ENCODE assay signal across 15 cellular contexts in the genomic region with DNA sequence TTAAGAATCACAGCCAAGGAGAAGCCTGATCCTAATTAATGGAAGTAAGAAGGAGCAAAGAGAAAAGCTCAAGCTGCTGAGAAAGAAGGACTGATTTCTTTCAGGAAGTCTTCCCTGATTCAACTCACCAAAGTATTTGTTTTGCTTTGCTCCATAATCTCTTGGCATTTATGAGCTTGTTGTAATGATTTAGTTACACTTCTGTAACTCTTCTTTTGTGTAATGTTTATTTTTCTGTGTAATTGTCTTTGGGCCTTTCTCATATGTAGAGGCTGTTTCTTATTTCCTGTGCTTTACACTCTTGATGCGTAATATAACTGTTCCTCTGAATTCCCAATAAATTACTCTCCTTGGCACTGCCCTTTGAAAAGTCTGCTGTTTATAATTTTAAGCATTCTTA.
DNase-seq lines count a peak whose midpoint lies in the region; ATAC-seq and TF ChIP-seq lines count a peak whose summit lies in the region.
"Had no signal": no experiment of that assay in that cellular context is flagged by ENCODE, and none has a peak within 500 bp of the region (broad histone marks: within the 10 kb centered on the region; RNA-seq: fewer than 3 reads in every experiment).

No MANE protein-coding gene starts in this region.

- WGBS in GM23248 (ENCODE audit: low coverage in 1 of 2, low lambda C conversion rate in 2 of 2, missing lambda C conversion rate in 2 of 2), 2 experiments = 7 to 12% methylated on average over 1 of the region's 1 CpG

- no peak overlapping the region for H3K4me2 ChIP-seq in GM23248 (ENCODE audit: unreplicated experiment)
- H3K4me2 ChIP-seq: BLaER1 treated with 17β-estradiol and CSF1 and Interleukin-3, amounts not matched to agents 10 nM and 100 nM had no signal

- H3K9me3 ChIP-seq in GM23248 (ENCODE audit: low read depth) (no peaks in the 10 kb centered on the region), uterus (no peaks in the 10 kb centered on the region)
- H3K9me3 ChIP-seq: BLaER1 treated with 17β-estradiol and CSF1 and Interleukin-3, amounts not matched to agents 10 nM and 100 nM had no signal

- no peaks in the 10 kb centered on the region for H4K20me1 ChIP-seq in GM23248 (ENCODE audit: insufficient read depth)
- H4K20me1 ChIP-seq: BLaER1 treated with 17β-estradiol and CSF1 and Interleukin-3, amounts not matched to agents 10 nM and 100 nM had no signal

- CTCF ChIA-PET in BJ (lab: Yijun Ruan, JAX) = no interaction called here

- H3K36me3 ChIP-seq in BJ (ENCODE audit: control insufficient read depth, insufficient read depth, low read length) (no peaks in the 10 kb centered on the region), GM23248 (ENCODE audit: low read depth) (no peaks in the 10 kb centered on the region), uterus (no peaks in the 10 kb centered on the region)
- H3K36me3 ChIP-seq: BLaER1 treated with 17β-estradiol and CSF1 and Interleukin-3, amounts not matched to agents 10 nM and 100 nM had no signal

- H3K4me3 ChIP-seq in BJ (ENCODE audit: low read depth, low read length) (no peak overlapping the region), GM23248 (no peak overlapping the region), uterus (no peak overlapping the region)
- H3K4me3 ChIP-seq: BLaER1 treated with 17β-estradiol and CSF1 and Interleukin-3, amounts not matched to agents 10 nM and 100 nM had no signal

- H3K79me2 ChIP-seq in GM23248 (ENCODE audit: insufficient read depth) = no peaks in the 10 kb centered on the region

- TF ChIP-seq CTCF in BJ (IDR thresholded peaks at IDR 0.05; ENCODE audit: insufficient read depth, low read depth, low read length) (no peak), VCaP (conservative IDR thresholded peaks at IDR 0.05) (no peak), uterus (IDR thresholded peaks at IDR 0.05) (no peak)

- intact Hi-C loops in uterus (cut with DNase I; ENCODE audit: low total_unique reads) = no loop called here

- H3K4me1 ChIP-seq in GM23248 (ENCODE audit: insufficient read depth) = no peaks in the 10 kb centered on the region
- H3K4me1 ChIP-seq in uterus = no peaks in the 10 kb centered on the region
- H3K4me1 ChIP-seq: BLaER1 treated with 17β-estradiol and CSF1 and Interleukin-3, amounts not matched to agents 10 nM and 100 nM had no signal

- H3K27ac ChIP-seq in GM23248 (no peak overlapping the region), VCaP (peak overlapping the region; percentile 40), uterus (peak overlapping the region in 1 of 2 donors; percentile 42)
- H3K27ac ChIP-seq: BLaER1 treated with 17β-estradiol and CSF1 and Interleukin-3, amounts not matched to agents 10 nM and 100 nM; HL-60 had no signal

- H3F3A ChIP-seq in GM23248 (ENCODE audit: insufficient read depth) = no peaks in the 10 kb centered on the region

- DNase-seq in BJ (ENCODE audit: low read depth) (peak; percentile 1), GM23248 (peak; percentile 2), kidney tubule cell (ENCODE audit: low spot score) (peak; percentile 11), uterus (no peak)
- DNase-seq: EL, H9, NCI-H187, NCI-H2171 treated with DMSO at 0.1 percent for 48 hours, NCI-H510A had no signal

- H2AFZ ChIP-seq in GM23248 = no peak overlapping the region

- ATAC-seq in HG03135 (IDR thresholded peaks at IDR 0.05; ENCODE audit: unreplicated experiment) (no peak), GM21367 (IDR thresholded peaks at IDR 0.05; ENCODE audit: unreplicated experiment) (no peak)
- ATAC-seq: Panc1 had no signal

- TF ChIP-seq POLR2A in uterus (IDR thresholded peaks at IDR 0.05) = no peak

- H3K27me3 ChIP-seq in BJ (ENCODE audit: control insufficient read depth, insufficient read depth, low read length) = no peaks in the 10 kb centered on the region
- peaks cover 19% of the 10 kb centered on the region for H3K27me3 ChIP-seq in GM23248 (replicated peaks; ENCODE audit: insufficient read depth)
- no peaks in the 10 kb centered on the region for H3K27me3 ChIP-seq in uterus
- H3K27me3 ChIP-seq: BLaER1 treated with 17β-estradiol and CSF1 and Interleukin-3, amounts not matched to agents 10 nM and 100 nM had no signal

- POLR2A ChIA-PET in BJ (lab: Charles Lee) = no interaction called here

- in situ Hi-C loops in GM23248 (cut with MboI) = no loop called here

- H3K9me2 ChIP-seq in GM23248 (ENCODE audit: insufficient read depth) = no peaks in the 10 kb centered on the region

- H3K9ac ChIP-seq in GM23248 = no peak overlapping the region
- H3K9ac ChIP-seq: BLaER1 treated with 17β-estradiol and CSF1 and Interleukin-3, amounts not matched to agents 10 nM and 100 nM had no signal

Comparison
In these comparisons a context has a peak if more than half of its experiments do, and no peak if none do; other contexts are left out.
1. DNase-seq: peak in BJ (single experiment), GM23248 (single experiment) and kidney tubule cell (single experiment); none in uterus (0 of 2).